15 cellular contexts compared by ENCODE assay signal in the genomic region with DNA sequence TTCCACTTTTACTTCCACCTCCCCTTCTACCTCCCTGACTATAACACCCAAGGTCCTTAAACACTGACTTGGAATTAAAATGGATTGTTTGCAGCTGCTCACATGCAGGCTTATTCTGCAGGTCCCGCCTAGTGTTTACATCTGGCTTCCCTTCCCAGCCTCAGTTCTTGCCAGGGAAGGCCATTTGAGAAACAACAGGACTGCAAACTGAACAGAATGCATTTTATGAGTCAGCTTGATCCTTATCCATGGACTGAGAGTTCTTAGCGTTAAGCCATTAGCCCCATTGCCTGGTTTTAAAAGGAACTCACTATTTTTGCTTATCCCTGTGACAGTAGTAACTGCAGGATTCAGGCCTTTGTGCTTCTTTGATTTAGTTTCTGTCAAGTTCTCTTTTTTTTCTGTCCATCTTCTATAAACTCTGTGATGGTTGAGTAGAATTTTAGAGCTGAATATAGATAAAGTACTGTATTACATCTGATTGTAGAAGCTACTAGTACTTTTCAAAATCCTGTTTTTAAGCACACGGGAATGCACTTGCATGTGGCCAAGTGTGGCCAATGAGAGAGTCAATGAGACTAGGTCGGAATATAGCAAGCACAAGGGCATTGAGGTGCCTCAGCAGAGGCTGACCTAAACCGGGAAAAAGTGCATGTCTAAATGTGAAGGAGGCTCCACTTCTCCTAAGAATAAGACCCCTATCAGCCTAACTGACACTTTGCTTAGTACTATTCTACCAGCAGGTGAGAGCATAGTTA.
DNase-seq lines count a peak whose midpoint lies in the region; ATAC-seq, FAIRE-seq and TF ChIP-seq lines count a peak whose summit lies in the region.
"Had no signal": no experiment of that assay in that cellular context is flagged by ENCODE, and none has a peak within 500 bp of the region (broad histone marks: within the 10 kb centered on the region; RNA-seq: fewer than 3 reads in every experiment).

No MANE protein-coding gene starts in this region.

- no peak overlapping the region for H3K18ac ChIP-seq in H1 (ENCODE audit: extremely low read depth, low read length)

- H2BK120ac ChIP-seq in H1 (replicated peaks; ENCODE audit: low read depth, low read length), result no peak overlapping the region

- H3K4me3 ChIP-seq in H1 (ENCODE audit: extremely low read depth in 1 of 4, insufficient read depth in 2 of 4, low read depth in 3 of 4, low read length in 4 of 4) (no peak overlapping the region), mesodermal cell (ENCODE audit: extremely low read depth, insufficient read depth, low read length, poor library complexity, severe bottlenecking) (no peak overlapping the region), transverse colon (no peak overlapping the region)
- H3K4me3 ChIP-seq: esophagus squamous epithelium had no signal

- H3K27ac Mint-ChIP-seq in activated naive CD8-positive, alpha-beta T cell treated with anti-CD3 and anti-CD28 coated beads, Interleukin-2, amount 50 U/mL, for 24 hours, result no peak overlapping the region
- H3K27ac Mint-ChIP-seq: activated naive CD8-positive, alpha-beta T cell had no signal

- H3K27me3 Mint-ChIP-seq in activated naive CD8-positive, alpha-beta T cell treated with anti-CD3 and anti-CD28 coated beads, Interleukin-2, amount 50 U/mL, for 24 hours, result no peaks in the 10 kb centered on the region
- H3K27me3 Mint-ChIP-seq: activated naive CD8-positive, alpha-beta T cell had no signal

- no peak overlapping the region for H2BK15ac ChIP-seq in H1 (ENCODE audit: low read length)

- no peak overlapping the region for H3K9ac ChIP-seq in H1 (replicated peaks in 1 of 4; ENCODE audit: extremely low read depth in 1 of 4, low read depth in 3 of 4, low read length in 3 of 4)

- peak overlapping the region; percentile 31; the same call in 1 of the 2 replicates for H2AFZ ChIP-seq in H1 (ENCODE audit: low read length)

- no peaks in the 10 kb centered on the region for H4K20me1 ChIP-seq in H1 (replicated peaks in 1 of 2; ENCODE audit: control insufficient read depth in 1 of 2, insufficient read depth in 2 of 2, low read length in 2 of 2)

- no peak overlapping the region for H2BK5ac ChIP-seq in H1 (ENCODE audit: low read depth, low read length)

- H4K8ac ChIP-seq in H1 (ENCODE audit: extremely low read depth, insufficient read depth, low read length), result no peak overlapping the region

- intact Hi-C loops in transverse colon (cut with DNase I; ENCODE audit: low total_unique reads), result no loop called here

- H3K4me2 ChIP-seq in H1 (ENCODE audit: insufficient read depth in 1 of 2, low read depth in 2 of 2, low read length in 2 of 2), result no peak overlapping the region

- no peaks in the 10 kb centered on the region for H3K79me2 ChIP-seq in H1 (ENCODE audit: control insufficient read depth in 1 of 2, insufficient read depth in 2 of 2, low read length in 2 of 2)

- H3K27ac ChIP-seq in H1 (ENCODE audit: low read depth, low read length) (no peak overlapping the region), mesodermal cell (ENCODE audit: low read depth, low read length, severe bottlenecking) (peak overlapping the region; percentile 82), transverse colon (peak overlapping the region in 3 of 4 donors; percentile 11 to 57 (median 36))

- H3K79me1 ChIP-seq in H1 (ENCODE audit: low read depth, low read length), result no peaks in the 10 kb centered on the region

- TF ChIP-seq POLR2A in H1 (IDR thresholded peaks at IDR 0.05; ENCODE audit: control extremely low read depth in 1 of 2, low read depth in 2 of 2, low read length in 2 of 2), result no peak
- TF ChIP-seq POLR2A in transverse colon (IDR thresholded peaks at IDR 0.05), result no peak

- TF ChIP-seq EP300 in H1 (IDR thresholded peaks at IDR 0.05; ENCODE audit: borderline replicate concordance in 1 of 2, low read depth in 2 of 2, low read length in 2 of 2), result no peak
- no peak for TF ChIP-seq EP300 in transverse colon (IDR thresholded peaks at IDR 0.05; ENCODE audit: low read depth)

- H3K9me3 ChIP-seq in H1 (ENCODE audit: insufficient read depth in 2 of 2, low read depth in 1 of 2, low read length in 1 of 2) (no peaks in the 10 kb centered on the region; a peak in 1 of 4 replicates), mesodermal cell (ENCODE audit: control insufficient read depth, low read length) (no peaks in the 10 kb centered on the region), transverse colon (no peaks in the 10 kb centered on the region)
- H3K9me3 ChIP-seq: Caco-2, esophagus squamous epithelium had no signal

- no peak overlapping the region for H2BK20ac ChIP-seq in H1 (ENCODE audit: low read length)

- H4K91ac ChIP-seq in H1 (replicated peaks; ENCODE audit: insufficient read length, low read length), result no peak overlapping the region

- no peak overlapping the region for H2BK12ac ChIP-seq in H1 (ENCODE audit: low read depth, low read length)

- no peak for FAIRE-seq in H1 (lab: Jason Lieb, UNC)
- FAIRE-seq: colon had no signal

- CTCF ChIA-PET in H1 (lab: Charles Lee; ENCODE audit: partially characterized antibody), result interaction anchor here (0.9 kb wide), 1 partner anchor 16 kb away, joined by 3 read pairs; no protein-coding TSS in a partner anchor

- H3K4me3 Mint-ChIP-seq in activated naive CD8-positive, alpha-beta T cell treated with anti-CD3 and anti-CD28 coated beads, Interleukin-2, amount 50 U/mL, for 24 hours, result no peak overlapping the region
- H3K4me3 Mint-ChIP-seq: activated naive CD8-positive, alpha-beta T cell had no signal

- H3K14ac ChIP-seq in H1 (ENCODE audit: insufficient read length), result no peak overlapping the region

- no peaks in the 10 kb centered on the region for H3K23me2 ChIP-seq in H1 (ENCODE audit: low read depth, low read length)

- POLR2A ChIA-PET in H1 (lab: Charles Lee; ENCODE audit: partially characterized antibody), result no interaction called here

- H3K4ac ChIP-seq in H1 (replicated peaks; ENCODE audit: insufficient read length, low read depth, low read length), result no peak overlapping the region

- no peak overlapping the region for H4K5ac ChIP-seq in H1 (ENCODE audit: insufficient read length, low read depth, low read length)

- H3K27me3 ChIP-seq in H1 (replicated peaks in 1 of 4; ENCODE audit: control insufficient read depth in 3 of 4, extremely low read depth in 1 of 4, insufficient read depth in 3 of 4, low read length in 3 of 4) (no peaks in the 10 kb centered on the region), transverse colon (no peaks in the 10 kb centered on the region)
- H3K27me3 ChIP-seq: esophagus squamous epithelium had no signal

- no peak overlapping the region for H3K23ac ChIP-seq in H1 (ENCODE audit: insufficient read length)

- H3K4me1 Mint-ChIP-seq in activated naive CD8-positive, alpha-beta T cell treated with anti-CD3 and anti-CD28 coated beads, Interleukin-2, amount 50 U/mL, for 24 hours, result no peaks in the 10 kb centered on the region

- no peak for TF ChIP-seq CTCF in H1 (IDR thresholded peaks at IDR 0.05; ENCODE audit: control extremely low read depth in 1 of 3, insufficient read depth in 1 of 3, low read depth in 1 of 3, low read length in 3 of 3)
- TF ChIP-seq CTCF in transverse colon (IDR thresholded peaks at IDR 0.05), result no peak

- 80% methylated on average over 5 of the region's 5 CpGs; no CpG with 5 or more reads in 1 of the 2 experiments for WGBS in H1 (ENCODE audit: extremely low coverage in 1 of 2, insufficient coverage in 1 of 2, insufficient read length in 1 of 2, insufficient replicate concordance in 2 of 2, low coverage in 1 of 2, low lambda C conversion rate in 2 of 2, missing lambda C conversion rate in 1 of 2), 2 experiments
- 60 to 79% methylated on average over 4 to 5 of the region's 5 CpGs for WGBS in mesodermal cell (ENCODE audit: insufficient coverage in 2 of 2), 2 experiments
- WGBS in transverse colon (ENCODE audit: low coverage in 1 of 2), 2 donors, result 32 to 42% methylated on average over 3 to 5 of the region's 5 CpGs

- no peak for ATAC-seq in activated naive CD8-positive, alpha-beta T cell treated with anti-CD3 and anti-CD28 coated beads, Interleukin-2, amount 50 U/mL, for 24 hours
- ATAC-seq: sciatic nerve had no signal

- no peak overlapping the region for H3K56ac ChIP-seq in H1 (replicated peaks; ENCODE audit: insufficient read length, low read depth, low read length)

- H3K36me3 Mint-ChIP-seq in activated naive CD8-positive, alpha-beta T cell treated with anti-CD3 and anti-CD28 coated beads, Interleukin-2, amount 50 U/mL, for 24 hours (ENCODE audit: low read depth), result no peaks in the 10 kb centered on the region
- H3K36me3 Mint-ChIP-seq: activated naive CD8-positive, alpha-beta T cell had no signal

- no peaks in the 10 kb centered on the region for H3K36me3 ChIP-seq in H1 (ENCODE audit: control insufficient read depth in 2 of 4, insufficient read depth in 4 of 4, low read length in 3 of 4)
- H3K36me3 ChIP-seq in mesodermal cell (ENCODE audit: control insufficient read depth, insufficient read depth, low read length), result no peaks in the 10 kb centered on the region
- no peaks in the 10 kb centered on the region for H3K36me3 ChIP-seq in transverse colon
- H3K36me3 ChIP-seq: esophagus squamous epithelium had no signal

- H3K4me1 ChIP-seq in H1 (replicated peaks in 1 of 4; ENCODE audit: control insufficient read depth in 3 of 4, insufficient read depth in 4 of 4, low read length in 3 of 4) (peaks cover 0 to 12% (median 2%) of the 10 kb centered on the region in 4 experiments; a peak in 3 of 7 replicates), mesodermal cell (ENCODE audit: control insufficient read depth, insufficient read depth, low read length, poor library complexity, severe bottlenecking) (peaks cover 5% of the 10 kb centered on the region), transverse colon (peaks cover 0 to 4% (median 0%) of the 10 kb centered on the region in 4 donors)
- H3K4me1 ChIP-seq: Caco-2, esophagus squamous epithelium had no signal

- H3K9me3 Mint-ChIP-seq in activated naive CD8-positive, alpha-beta T cell treated with anti-CD3 and anti-CD28 coated beads, Interleukin-2, amount 50 U/mL, for 24 hours, result no peaks in the 10 kb centered on the region

- H2AK5ac ChIP-seq in H1 (ENCODE audit: low read depth, low read length), result no peak overlapping the region

- in situ Hi-C loops in transverse colon (cut with MboI; ENCODE audit: low pct_ligation_motif_present in 1 of 4, low pct_unique_long_range_greater_than_20kb in 1 of 4, low sequenced_read_pairs in 3 of 4), result no loop called here

- TF ChIP-seq RAD21 in H1 (IDR thresholded peaks at IDR 0.05 in 1 of 2, conservative IDR thresholded peaks at IDR 0.05 in 1 of 2; ENCODE audit: low read depth in 2 of 2, low read length in 2 of 2), result no peak

- DNase-seq in NCI-H2081 (lab: John Stamatoyannopoulos, UW) (peak; percentile 4 to 5), NCI-H2081 treated with DMSO at 0.1 percent for 48 hours (lab: John Stamatoyannopoulos, UW) (no peak), H1 (ENCODE audit: low read depth in 1 of 2, low spot score in 2 of 2) (no peak), transverse colon (peak; percentile 32)
- no peak for DNase-seq in activated CD4-positive, alpha-beta T cell treated with anti-CD3 and anti-CD28 coated beads, Interleukin-2, amount 50 U/mL, for 48 hours
- no peak for DNase-seq in activated naive CD8-positive, alpha-beta T cell treated with anti-CD3 and anti-CD28 coated beads, Interleukin-2, amount 50 U/mL, for 24 hours
- DNase-seq in central memory CD4-positive, alpha-beta T cell, result no peak
- DNase-seq: activated CD4-positive, CD25-positive, alpha-beta regulatory T cell; Caco-2; esophagus squamous epithelium; NCI-H226 had no signal

TF ChIP-seq in H1, 55 proteins besides CTCF, POLR2A, EP300 and RAD21 (continues in another document):
- no peak for TF ChIP-seq EZH2 (IDR thresholded peaks at IDR 0.05; ENCODE audit: low read depth, low read length, severe bottlenecking)

Comparison
In these comparisons a context has a peak if more than half of its experiments do, and no peak if none do; other contexts are left out.
1. DNase-seq: peak in NCI-H2081 (2 of 2) and transverse colon (single experiment); none in NCI-H2081 treated with DMSO at 0.1 percent for 48 hours (single experiment), H1 (0 of 2), activated CD4-positive, alpha-beta T cell treated with anti-CD3 and anti-CD28 coated beads, Interleukin-2, amount 50 U/mL, for 48 hours (0 of 2), activated naive CD8-positive, alpha-beta T cell treated with anti-CD3 and anti-CD28 coated beads, Interleukin-2, amount 50 U/mL, for 24 hours (single experiment) and central memory CD4-positive, alpha-beta T cell (single experiment).